ENCODE assay signal across 9 cellular contexts in the genomic region with DNA sequence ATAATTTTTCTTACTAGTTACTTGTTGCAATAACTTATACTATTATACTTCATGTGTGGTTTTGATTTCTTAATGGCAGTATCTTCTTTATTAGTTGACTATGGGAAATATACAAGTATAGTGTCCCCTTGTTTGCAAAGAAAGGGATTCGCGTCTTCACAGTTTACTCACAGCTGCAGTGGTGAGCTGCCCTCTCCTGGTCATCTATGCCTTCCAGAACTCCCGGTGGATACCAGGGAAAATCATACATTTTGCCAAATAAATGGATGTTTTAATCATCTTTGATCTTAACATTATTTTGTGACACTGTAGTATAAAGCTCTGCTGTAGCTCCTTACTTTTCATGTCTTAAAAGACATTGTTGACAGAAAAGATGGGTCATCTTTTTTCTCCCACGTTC.
DNase-seq lines count a peak whose midpoint lies in the region; TF ChIP-seq lines count a peak whose summit lies in the region.
"Had no signal": no experiment of that assay in that cellular context is flagged by ENCODE, and none has a peak within 500 bp of the region (broad histone marks: within the 10 kb centered on the region; RNA-seq: fewer than 3 reads in every experiment).

No MANE protein-coding gene starts in this region.

- no peak overlapping the region for H3K4me3 ChIP-seq in adipocyte (ENCODE audit: low read length)
- no peak overlapping the region for H3K4me3 ChIP-seq in kidney epithelial cell (ENCODE audit: low read depth, low read length)
- H3K4me3 ChIP-seq in stomach, result no peak overlapping the region

- no peak overlapping the region for H3K27ac ChIP-seq in stomach

- H3K36me3 ChIP-seq in adipocyte (ENCODE audit: control insufficient read depth, insufficient read depth, low read length, severe bottlenecking) (no peaks in the 10 kb centered on the region), kidney epithelial cell (ENCODE audit: control insufficient read depth, insufficient read depth, low read length) (no peaks in the 10 kb centered on the region), stomach (no peaks in the 10 kb centered on the region)

- no peaks in the 10 kb centered on the region for H3K27me3 ChIP-seq in adipocyte (replicated peaks; ENCODE audit: control insufficient read depth, insufficient read depth, low read length)
- H3K27me3 ChIP-seq in kidney epithelial cell (ENCODE audit: control insufficient read depth, insufficient read depth, low read length), result no peaks in the 10 kb centered on the region
- no peaks in the 10 kb centered on the region for H3K27me3 ChIP-seq in stomach

- no peak overlapping the region for H3K9ac ChIP-seq in adipocyte (ENCODE audit: low read length)

- intact Hi-C loops in stomach (cut with DNase I; ENCODE audit: low total_unique reads), result no loop called here

- 46 to 74% (median 58%) methylated on average over 4 of the region's 4 CpGs for WGBS in stomach, 5 donors

- peak; percentile 45 for TF ChIP-seq CTCF in AG09319 (IDR thresholded peaks at IDR 0.05; ENCODE audit: low read depth, low read length)
- TF ChIP-seq CTCF in kidney epithelial cell (IDR thresholded peaks at IDR 0.05; ENCODE audit: insufficient read depth, low read length, poor library complexity, severe bottlenecking), result peak; percentile 61
- TF ChIP-seq CTCF in stomach (IDR thresholded peaks at IDR 0.05), result peak in 3 of 7 experiments; percentile 7 to 41 (median 40)

- H3K9me3 ChIP-seq in adipocyte (ENCODE audit: control insufficient read depth, low read length) (no peaks in the 10 kb centered on the region), stomach (no peaks in the 10 kb centered on the region)

- DNase-seq in AG09319 (ENCODE audit: extremely low read depth, low read depth) (no peak), HCEC 1CT (peak; percentile 14), adipocyte (ENCODE audit: low read depth) (peak; percentile 42), kidney epithelial cell (ENCODE audit: low read depth) (no peak), DMS79 treated with DMSO at 0.1 percent for 48 hours (lab: John Stamatoyannopoulos, UW) (no peak), stomach (no peak), GM19240 (ENCODE audit: insufficient read length, low spot score) (no peak)
- no peak for DNase-seq in stimulated activated naive CD4-positive, alpha-beta T cell (lab: John Stamatoyannopoulos, UW)
- DNase-seq: activated CD4-positive, alpha-beta T cell treated with anti-CD3 and anti-CD28 coated beads, Interleukin-2, amount 10 ng/mL, durations not matched to agents 24 days and 14 days had no signal

- no peak for TF ChIP-seq EP300 in stomach (IDR thresholded peaks at IDR 0.05)

- no peak for TF ChIP-seq POLR2A in stomach (IDR thresholded peaks at IDR 0.05)

- H3K4me1 ChIP-seq in adipocyte (ENCODE audit: control insufficient read depth, insufficient read depth, low read length), result no peaks in the 10 kb centered on the region
- peaks cover 0 to 3% (median 0%) of the 10 kb centered on the region in 4 donors for H3K4me1 ChIP-seq in stomach

Comparison
In these comparisons a context has a peak if more than half of its experiments do, and no peak if none do; other contexts are left out.
1. DNase-seq: peak in HCEC 1CT (single experiment) and adipocyte (single experiment); none in AG09319 (single experiment), kidney epithelial cell (single experiment), DMS79 treated with DMSO at 0.1 percent for 48 hours (single experiment), stomach (single experiment), stimulated activated naive CD4-positive, alpha-beta T cell (0 of 6) and GM19240 (single experiment).